Comparison of ENCODE assay signal across 10 cellular contexts in genomic region chr6:166259296-166259977, GRCh38. TPM values are rescaled to one million over a fixed set of nuclear protein-coding genes. Genes with fewer than 3 reads are reported as not detected.
DNase-seq lines count a peak whose midpoint lies in the region; ATAC-seq and TF ChIP-seq lines count a peak whose summit lies in the region.
"Had no signal": no experiment of that assay in that cellular context is flagged by ENCODE, and none has a peak within 500 bp of the region (broad histone marks: within the 10 kb centered on the region; RNA-seq: fewer than 3 reads in every experiment).

No MANE protein-coding gene starts in this region.

- peak overlapping the region; percentile 68 for H3K4me3 Mint-ChIP-seq in dendritic cell treated with granulocyte-macrophage colony-stimulating factor and Interleukin-4, amounts not matched to agents 40 ng/mL and 50 ng/mL, for 4 days

- TF ChIP-seq POLR2A in gastrocnemius medialis (IDR thresholded peaks at IDR 0.05) = no peak

- in situ Hi-C loops in gastrocnemius medialis (cut with MboI; ENCODE audit: low sequenced_read_pairs in 4 of 4) = no loop called here

- no peaks in the 10 kb centered on the region for H3K36me3 Mint-ChIP-seq in dendritic cell treated with granulocyte-macrophage colony-stimulating factor and Interleukin-4, amounts not matched to agents 40 ng/mL and 50 ng/mL, for 4 days (ENCODE audit: low read depth)

- H3K36me3 ChIP-seq in gastrocnemius medialis = no peaks in the 10 kb centered on the region

- peak; percentile 67 to 70 for DNase-seq in Kasumi-1 (lab: John Stamatoyannopoulos, UW)
- DNase-seq in gastrocnemius medialis = peak; percentile 24 to 31
- DNase-seq in dedifferentiated amniotic fluid mesenchymal stem cell (ENCODE audit: extremely low spot score) = no peak
- DNase-seq in germinal center (ENCODE audit: low spot score) = no peak
- DNase-seq: SHP77 treated with DMSO at 0.1 percent for 48 hours had no signal

- intact Hi-C loops in dendritic cell treated with granulocyte-macrophage colony-stimulating factor and Interleukin-4, amounts not matched to agents 40 ng/mL and 50 ng/mL, for 4 days (cut with micrococcal nuclease) = loop anchor here (1.0 to 5.0 kb wide), 4 partner anchors 83 to 698 kb away; partner anchors contain the start of genes RNASET2, RPS6KA2 and SFT2D1
- intact Hi-C loops in gastrocnemius medialis (cut with DNase I; ENCODE audit: low total_unique reads) = no loop called here

- peak overlapping the region; percentile 100 for H3K27ac Mint-ChIP-seq in dendritic cell treated with granulocyte-macrophage colony-stimulating factor and Interleukin-4, amounts not matched to agents 40 ng/mL and 50 ng/mL, for 4 days

- H3K27me3 Mint-ChIP-seq in dendritic cell treated with granulocyte-macrophage colony-stimulating factor and Interleukin-4, amounts not matched to agents 40 ng/mL and 50 ng/mL, for 4 days = no peaks in the 10 kb centered on the region

- no peak for TF ChIP-seq CTCF in gastrocnemius medialis (IDR thresholded peaks at IDR 0.05 in 4 of 5, conservative IDR thresholded peaks at IDR 0.05 in 1 of 5)

- peaks cover 56% of the 10 kb centered on the region for H3K4me1 Mint-ChIP-seq in dendritic cell treated with granulocyte-macrophage colony-stimulating factor and Interleukin-4, amounts not matched to agents 40 ng/mL and 50 ng/mL, for 4 days (ENCODE audit: low read depth)

- no peak overlapping the region for H3K27ac ChIP-seq in gastrocnemius medialis

- H3K4me3 ChIP-seq in gastrocnemius medialis = no peak overlapping the region

- no peaks in the 10 kb centered on the region for H3K9me3 Mint-ChIP-seq in dendritic cell treated with granulocyte-macrophage colony-stimulating factor and Interleukin-4, amounts not matched to agents 40 ng/mL and 50 ng/mL, for 4 days

- no peaks in the 10 kb centered on the region for H3K9me3 ChIP-seq in gastrocnemius medialis

- peak; percentile 48 for ATAC-seq in GM18868 (IDR thresholded peaks at IDR 0.05; ENCODE audit: unreplicated experiment)
- ATAC-seq in gastrocnemius medialis = no peak
- no peak for ATAC-seq in GM21737 (IDR thresholded peaks at IDR 0.05; ENCODE audit: unreplicated experiment)
- no peak for ATAC-seq in HG02870 (IDR thresholded peaks at IDR 0.05; ENCODE audit: unreplicated experiment)

- no peaks in the 10 kb centered on the region for H3K4me1 ChIP-seq in gastrocnemius medialis

- H3K27me3 ChIP-seq in gastrocnemius medialis = peaks cover 6 to 12% (median 10%) of the 10 kb centered on the region in 3 donors

RNA-seq across cellular contexts. Expression of gene PRR18, which starts 48.8 kb away (rescaled TPM):
- not detected for total RNA-seq in gastrocnemius medialis
- total RNA-seq: epithelial cell of proximal tubule had no signal

Comparison
In these comparisons a context has a peak if more than half of its experiments do, and no peak if none do; other contexts are left out.
1. DNase-seq: peak in Kasumi-1 (2 of 2) and gastrocnemius medialis (2 of 2); none in dedifferentiated amniotic fluid mesenchymal stem cell (single experiment) and germinal center (single experiment).